1 cellular context compared by ENCODE assay signal in genomic region chrX:101415180-101416130, GRCh38.
TF ChIP-seq lines count a peak whose summit lies in the region.

No MANE protein-coding gene starts in this region.

TF ChIP-seq in GM23338, 12 proteins besides CTCF, POLR2A, EP300 and RAD21 (continued from another document):
- no peak for TF ChIP-seq REST (IDR thresholded peaks at IDR 0.05; ENCODE audit: unreplicated experiment)
- TF ChIP-seq ZNF462 (CRISPR knock-in tag; IDR thresholded peaks at IDR 0.05), result no peak
- TF ChIP-seq, protein P1, sequence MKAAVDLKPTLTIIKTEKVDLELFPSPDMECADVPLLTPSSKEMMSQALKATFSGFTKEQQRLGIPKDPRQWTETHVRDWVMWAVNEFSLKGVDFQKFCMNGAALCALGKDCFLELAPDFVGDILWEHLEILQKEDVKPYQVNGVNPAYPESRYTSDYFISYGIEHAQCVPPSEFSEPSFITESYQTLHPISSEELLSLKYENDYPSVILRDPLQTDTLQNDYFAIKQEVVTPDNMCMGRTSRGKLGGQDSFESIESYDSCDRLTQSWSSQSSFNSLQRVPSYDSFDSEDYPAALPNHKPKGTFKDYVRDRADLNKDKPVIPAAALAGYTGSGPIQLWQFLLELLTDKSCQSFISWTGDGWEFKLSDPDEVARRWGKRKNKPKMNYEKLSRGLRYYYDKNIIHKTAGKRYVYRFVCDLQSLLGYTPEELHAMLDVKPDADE (IDR thresholded peaks at IDR 0.05), result no peak
- no peak for TF ChIP-seq ZNF114 (CRISPR knock-in tag; IDR thresholded peaks at IDR 0.05)
- no peak for TF ChIP-seq EZH2phosphoT487 (IDR thresholded peaks at IDR 0.05; ENCODE audit: unreplicated experiment)
- no peak for TF ChIP-seq EZH2 (IDR thresholded peaks at IDR 0.05; ENCODE audit: low read depth, unreplicated experiment)
- no peak for TF ChIP-seq STAT1 (IDR thresholded peaks at IDR 0.05; ENCODE audit: unreplicated experiment)
